ENCODE assay signal across 16 cellular contexts in the genomic region with DNA sequence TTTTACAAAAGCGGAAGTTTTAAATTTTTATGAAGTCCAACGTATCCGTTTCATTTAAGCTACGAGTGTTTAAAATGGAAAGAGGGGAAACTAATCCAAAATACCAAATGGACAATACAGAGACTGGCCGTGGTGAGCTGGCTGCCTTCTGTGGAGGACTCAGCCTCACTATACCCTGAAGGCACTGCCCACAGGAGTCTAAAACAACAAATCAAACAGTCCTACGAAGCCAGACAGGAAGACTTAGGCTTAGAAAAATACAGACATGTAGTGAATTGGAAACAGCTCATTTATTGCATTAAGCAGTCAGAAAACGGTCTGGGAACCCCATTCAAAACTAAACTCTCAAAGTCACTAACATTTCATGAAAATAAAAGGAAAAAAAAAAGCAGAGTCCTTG.
DNase-seq lines count a peak whose midpoint lies in the region; ATAC-seq and TF ChIP-seq lines count a peak whose summit lies in the region.
"Had no signal": no experiment of that assay in that cellular context is flagged by ENCODE, and none has a peak within 500 bp of the region (broad histone marks: within the 10 kb centered on the region; RNA-seq: fewer than 3 reads in every experiment).

No MANE protein-coding gene starts in this region.

- DNase-seq in Caki2 (ENCODE audit: low read depth) (peak; percentile 84), astrocyte of the spinal cord (ENCODE audit: low read depth, low spot score) (peak; percentile 61), left kidney (ENCODE audit: low read depth, low spot score) (peak; percentile 41), hypothalamus (lab: John Stamatoyannopoulos, UW) (no peak), heart left ventricle (no peak), A673 (ENCODE audit: low spot score) (no peak), T-cell (no peak)
- DNase-seq: activated naive CD8-positive, alpha-beta T cell treated with anti-CD3 and anti-CD28 coated beads, Interleukin-2, amount 10 ng/mL, durations not matched to agents 7 days and 5 days; CD4-positive, CD25-positive, alpha-beta regulatory T cell; kidney; NCI-H2227 treated with DMSO at 0.1 percent for 48 hours had no signal

- peaks cover 42% of the 10 kb centered on the region for H3K36me3 Mint-ChIP-seq in T-cell

- H3K4me1 Mint-ChIP-seq in T-cell, result peaks cover 52 to 56% (median 54%) of the 10 kb centered on the region in 3 donors

- H3K36me3 ChIP-seq in OCI-LY1 (ENCODE audit: insufficient read depth, low read length), result no peaks in the 10 kb centered on the region
- H3K36me3 ChIP-seq in heart left ventricle, result peaks cover 0 to 70% (median 47%) of the 10 kb centered on the region in 9 donors
- H3K36me3 ChIP-seq in A673 (ENCODE audit: insufficient read depth, low read length, poor library complexity, severe bottlenecking), result peaks cover 3% of the 10 kb centered on the region

- H3K27ac Mint-ChIP-seq in T-cell, result peak overlapping the region in 1 of 2 donors; percentile 46
- H3K27ac Mint-ChIP-seq: activated naive CD8-positive, alpha-beta T cell treated with anti-CD3 and anti-CD28 coated beads, Interleukin-2, amount 10 ng/mL, durations not matched to agents 7 days and 5 days had no signal

- H3K9me3 ChIP-seq in OCI-LY1 (ENCODE audit: low read length) (no peaks in the 10 kb centered on the region), heart left ventricle (no peaks in the 10 kb centered on the region), A673 (ENCODE audit: low read depth, low read length, poor library complexity, severe bottlenecking) (no peaks in the 10 kb centered on the region)
- H3K9me3 ChIP-seq: gastroesophageal sphincter had no signal

- H3K4me3 ChIP-seq in OCI-LY1 (ENCODE audit: low read depth, low read length, poor library complexity, severe bottlenecking), result no peak overlapping the region
- H3K4me3 ChIP-seq in astrocyte of the spinal cord (ENCODE audit: low read depth, low read length), result no peak overlapping the region
- no peak overlapping the region for H3K4me3 ChIP-seq in heart left ventricle
- H3K4me3 ChIP-seq in A673 (ENCODE audit: low read depth, low read length, poor library complexity, severe bottlenecking), result no peak overlapping the region
- H3K4me3 ChIP-seq: gastroesophageal sphincter had no signal

- no peaks in the 10 kb centered on the region for H3K9me3 Mint-ChIP-seq in T-cell
- H3K9me3 Mint-ChIP-seq: activated naive CD8-positive, alpha-beta T cell treated with anti-CD3 and anti-CD28 coated beads, Interleukin-2, amount 10 ng/mL, durations not matched to agents 7 days and 5 days; CD4-positive, CD25-positive, alpha-beta regulatory T cell; nephron had no signal

- ATAC-seq in heart left ventricle (no peak), T-cell (replicated peaks in 1 of 4) (no peak)
- ATAC-seq: gastroesophageal sphincter, HCT116, sciatic nerve had no signal

- no peaks in the 10 kb centered on the region for H3K9me2 ChIP-seq in OCI-LY1 (ENCODE audit: low read depth, low read length)

- BruUV-seq in A673 (replicated peaks; lab: Mats Ljungman, UMichigan), result no TSS peak

- H3K9ac ChIP-seq in OCI-LY1 (ENCODE audit: low read length), result no peak overlapping the region

- CTCF ChIA-PET in A673 (lab: Charles Lee), result interaction anchor here (0.6 to 3.4 kb wide), 4 partner anchors 10 to 210 kb away, joined by 4 to 38 read pairs (median 5); no protein-coding TSS in a partner anchor
- CTCF ChIA-PET in T-cell (lab: Charles Lee), result interaction anchor here (0.7 to 1.2 kb wide), 6 partner anchors 9 to 99 kb away, joined by 3 to 5 read pairs (median 3); no protein-coding TSS in a partner anchor

- H3K79me2 ChIP-seq in OCI-LY1 (ENCODE audit: insufficient read depth, low read length), result no peaks in the 10 kb centered on the region

- POLR2A ChIA-PET in A673 (lab: Charles Lee; ENCODE audit: low non-redundant PET), result interaction anchor here (0.6 kb wide), 1 partner anchor 248 kb away, joined by 3 read pairs; no protein-coding TSS in a partner anchor
- POLR2A ChIA-PET in T-cell (lab: Charles Lee), result interaction anchor here (0.5 to 0.7 kb wide), 8 partner anchors 10 to 1436 kb away, joined by 3 to 8 read pairs (median 3); no protein-coding TSS in a partner anchor

- in situ Hi-C loops in Caki2 (cut with HindIII; ENCODE audit: low pct_unique_long_range_greater_than_20kb, low sequenced_read_pairs) (loop anchor here (5.0 to 25.0 kb wide), 2 partner anchors 75 to 220 kb away; no protein-coding TSS in a partner anchor), astrocyte of the spinal cord (cut with HindIII; ENCODE audit: low sequenced_read_pairs) (no loop called here)

- intact Hi-C loops in heart left ventricle (cut with DNase I), result loop anchor here in 3 of 10 donors (5.0 kb wide), 2 partner anchors 40 to 210 kb away; no protein-coding TSS in a partner anchor
- intact Hi-C loops in A673 (cut with micrococcal nuclease; ENCODE audit: unreplicated experiment), result no loop called here

- H3K4me1 ChIP-seq in OCI-LY1 (ENCODE audit: insufficient read depth, low read length, severe bottlenecking), result peaks cover 40% of the 10 kb centered on the region
- peaks cover 0 to 35% (median 27%) of the 10 kb centered on the region in 12 donors for H3K4me1 ChIP-seq in heart left ventricle
- H3K4me1 ChIP-seq in A673 (ENCODE audit: insufficient read depth, low read length, poor library complexity, severe bottlenecking), result no peaks in the 10 kb centered on the region

- 94 to 96% (median 94%) methylated on average over 7 of the region's 7 CpGs for WGBS in heart left ventricle, 4 donors

- peak overlapping the region; percentile 13; the same call in 1 of the 2 replicates for H3K4me2 ChIP-seq in OCI-LY1 (ENCODE audit: low read length)

- no peaks in the 10 kb centered on the region for H3K27me3 ChIP-seq in OCI-LY1 (ENCODE audit: insufficient read depth, low read length)
- H3K27me3 ChIP-seq in heart left ventricle, result no peaks in the 10 kb centered on the region
- no peaks in the 10 kb centered on the region for H3K27me3 ChIP-seq in A673 (replicated peaks; ENCODE audit: insufficient read depth, low read depth, low read length, poor library complexity)
- H3K27me3 ChIP-seq: gastroesophageal sphincter had no signal

- H3K27me3 Mint-ChIP-seq in T-cell, result no peaks in the 10 kb centered on the region
- H3K27me3 Mint-ChIP-seq: activated naive CD8-positive, alpha-beta T cell treated with anti-CD3 and anti-CD28 coated beads, Interleukin-2, amount 10 ng/mL, durations not matched to agents 7 days and 5 days; CD4-positive, CD25-positive, alpha-beta regulatory T cell had no signal

- H4K20me1 ChIP-seq in OCI-LY1 (ENCODE audit: insufficient read depth, low read length), result no peaks in the 10 kb centered on the region

- H3F3A ChIP-seq in OCI-LY1 (ENCODE audit: insufficient read depth, low read length), result no peaks in the 10 kb centered on the region

- TF ChIP-seq POLR2A in heart left ventricle (IDR thresholded peaks at IDR 0.05), result no peak

- no peak overlapping the region for H3K4me3 Mint-ChIP-seq in T-cell
- H3K4me3 Mint-ChIP-seq: activated naive CD8-positive, alpha-beta T cell treated with anti-CD3 and anti-CD28 coated beads, Interleukin-2, amount 10 ng/mL, durations not matched to agents 7 days and 5 days; CD4-positive, CD25-positive, alpha-beta regulatory T cell; nephron had no signal

- H3K27ac ChIP-seq in OCI-LY1 (ENCODE audit: low read depth, low read length, poor library complexity, severe bottlenecking), result peak overlapping the region; percentile 67
- no peak overlapping the region for H3K27ac ChIP-seq in heart left ventricle
- no peak overlapping the region for H3K27ac ChIP-seq in A673 (ENCODE audit: low read depth, low read length, poor library complexity, severe bottlenecking)
- H3K27ac ChIP-seq: gastroesophageal sphincter had no signal

- TF ChIP-seq CTCF in OCI-LY1 (IDR thresholded peaks at IDR 0.05; ENCODE audit: low read length), result no peak
- TF ChIP-seq CTCF in astrocyte of the spinal cord (IDR thresholded peaks at IDR 0.05; ENCODE audit: low read depth, low read length), result no peak
- TF ChIP-seq CTCF in heart left ventricle (IDR thresholded peaks at IDR 0.05), result no peak
- TF ChIP-seq CTCF in A673 (conservative IDR thresholded peaks at IDR 0.05; ENCODE audit: low read depth, low read length), result no peak

- no peak overlapping the region for H2AFZ ChIP-seq in OCI-LY1 (ENCODE audit: low read length)

Comparison
In these comparisons a context has a peak if more than half of its experiments do, and no peak if none do; other contexts are left out.
1. DNase-seq: peak in Caki2 (single experiment), astrocyte of the spinal cord (single experiment) and left kidney (single experiment); none in hypothalamus (0 of 51), heart left ventricle (0 of 5), A673 (single experiment) and T-cell (0 of 34).